2 cellular contexts compared by ENCODE assay signal in the genomic region with DNA sequence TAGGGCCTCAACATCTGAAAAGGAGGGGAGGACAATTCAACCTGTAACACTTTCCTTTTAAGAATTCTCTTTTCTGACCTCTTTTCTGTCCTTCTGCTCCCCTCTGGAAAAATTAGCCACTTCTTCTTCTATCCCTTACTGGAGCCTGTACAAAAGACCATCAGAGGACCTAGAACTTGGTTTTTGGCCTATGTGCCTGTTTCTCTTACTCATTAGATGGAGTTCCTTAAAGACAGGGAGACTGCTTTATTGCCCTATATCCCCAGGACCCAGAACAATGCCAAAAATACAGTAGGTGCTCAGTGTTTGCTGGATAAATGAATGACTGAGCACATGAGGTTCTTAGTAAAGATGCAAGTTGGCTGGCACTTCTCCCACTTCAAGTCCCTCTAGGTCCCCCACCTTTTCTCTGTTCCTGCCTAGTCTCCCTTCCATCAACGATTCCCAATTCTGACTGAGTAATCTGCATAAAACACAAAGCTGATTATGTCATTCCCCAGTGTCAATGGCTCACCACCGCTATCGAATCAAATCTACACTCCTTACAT.
"Had no signal": no experiment of that assay in that cellular context is flagged by ENCODE, and none has a peak within 500 bp of the region (broad histone marks: within the 10 kb centered on the region; RNA-seq: fewer than 3 reads in every experiment).

No MANE protein-coding gene starts in this region.

- DNase-seq: GDM1, GF-D8 had no signal
